9 cellular contexts compared by ENCODE assay signal in the genomic region with DNA sequence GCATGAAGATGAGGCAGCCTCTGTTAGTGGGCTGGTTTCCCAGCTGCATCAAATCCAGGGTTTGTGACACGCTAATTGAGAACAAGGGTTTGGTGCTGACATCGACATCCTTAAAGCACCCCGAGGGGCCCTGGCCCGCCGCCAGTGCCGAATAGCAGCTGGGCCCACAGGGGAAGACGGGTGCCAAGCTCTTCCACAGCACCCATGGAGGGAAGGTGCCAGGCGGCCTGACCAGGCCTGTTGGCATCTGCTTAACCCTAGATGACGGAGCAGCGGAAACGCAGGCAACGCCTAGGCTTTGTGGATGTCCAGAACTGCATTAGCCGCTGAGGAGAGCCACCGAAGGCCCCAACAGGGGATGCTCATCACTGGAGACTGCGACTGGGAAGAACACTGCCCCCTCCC. TPM values are rescaled to one million over a fixed set of nuclear protein-coding genes. Genes with fewer than 3 reads are reported as not detected.
A peak's percentile ranks its signal among the peaks of the same experiment; 100 is the strongest.
DNase-seq lines count a peak whose midpoint lies in the region; ATAC-seq and TF ChIP-seq lines count a peak whose summit lies in the region.
"Had no signal": no experiment of that assay in that cellular context is flagged by ENCODE, and none has a peak within 500 bp of the region (broad histone marks: within the 10 kb centered on the region; RNA-seq: fewer than 3 reads in every experiment).

No MANE protein-coding gene starts in this region.

- H3K4me1 ChIP-seq in A673 (ENCODE audit: insufficient read depth, low read length, poor library complexity, severe bottlenecking) (peaks cover 64% of the 10 kb centered on the region), HEK293 (ENCODE audit: control insufficient read depth, insufficient read depth, low read length) (peaks cover 3% of the 10 kb centered on the region; the same call in 1 of the 2 replicates), lower lobe of right lung (peaks cover 67% of the 10 kb centered on the region), Caco-2 (peaks cover 8% of the 10 kb centered on the region)

- ATAC-seq in lower lobe of right lung (no peak), WTC11 (no peak), GM19328 (IDR thresholded peaks at IDR 0.05; ENCODE audit: unreplicated experiment) (no peak)
- ATAC-seq: sciatic nerve had no signal

- H3K4me3 ChIP-seq in A673 (ENCODE audit: low read depth, low read length, poor library complexity, severe bottlenecking) (no peak overlapping the region), HEK293 (ENCODE audit: low read depth, low read length) (no peak overlapping the region), lower lobe of right lung (no peak overlapping the region), Caco-2 (ENCODE audit: low read depth, low read length) (no peak overlapping the region)

- no peaks in the 10 kb centered on the region for H3K9me3 ChIP-seq in A673 (ENCODE audit: low read depth, low read length, poor library complexity, severe bottlenecking)
- H3K9me3 ChIP-seq in HEK293 (ENCODE audit: control insufficient read depth, insufficient read depth, low read depth, low read length) = no peaks in the 10 kb centered on the region
- no peaks in the 10 kb centered on the region for H3K9me3 ChIP-seq in lower lobe of right lung
- H3K9me3 ChIP-seq in Caco-2 = no peaks in the 10 kb centered on the region

- CTCF ChIA-PET in A673 (lab: Charles Lee) = no interaction called here
- CTCF ChIA-PET in HEK293 (lab: Yijun Ruan, JAX) = interaction anchor here (0.6 to 5.4 kb wide), 3 partner anchors 105 to 1026 kb away, joined by 3 to 34 read pairs (median 9); no protein-coding TSS in a partner anchor
- CTCF ChIA-PET in Caco-2 (lab: Charles Lee) = no interaction called here
- CTCF ChIA-PET in WTC11 (lab: Charles Lee) = interaction anchor here (0.7 to 2.5 kb wide), 2 partner anchors 111 to 112 kb away, joined by 3 to 8 read pairs; no protein-coding TSS in a partner anchor

- TF ChIP-seq CTCF in A673 (conservative IDR thresholded peaks at IDR 0.05; ENCODE audit: low read depth, low read length) (no peak), HEK293 (tag by site-specific recombination; IDR thresholded peaks at IDR 0.05) (no peak), lower lobe of right lung (IDR thresholded peaks at IDR 0.05) (no peak), Caco-2 (IDR thresholded peaks at IDR 0.05; ENCODE audit: insufficient read depth in 1 of 2, low read depth in 1 of 2, low read length in 1 of 2, severe bottlenecking in 1 of 2, unreplicated experiment in 1 of 2) (no peak), WTC11 (IDR thresholded peaks at IDR 0.05) (no peak)

- intact Hi-C loops in A673 (cut with micrococcal nuclease; ENCODE audit: unreplicated experiment) (no loop called here), lower lobe of right lung (cut with DNase I) (loop anchor here (10.0 kb wide), 1 partner anchor 111 kb away; a partner anchor contains a TSS), Caco-2 (cut with micrococcal nuclease; ENCODE audit: unreplicated experiment) (no loop called here)

- POLR2A ChIA-PET in A673 (lab: Charles Lee; ENCODE audit: low non-redundant PET) = no interaction called here
- POLR2A ChIA-PET in HEK293 (lab: Yijun Ruan, JAX) = interaction anchor here (1.6 kb wide), 1 partner anchor 16 kb away, joined by 6 read pairs; a partner anchor contains a TSS
- POLR2A ChIA-PET in Caco-2 (lab: Charles Lee) = interaction anchor here (0.5 kb wide), 1 partner anchor 61 kb away, joined by 3 read pairs; no protein-coding TSS in a partner anchor
- POLR2A ChIA-PET in WTC11 (lab: Charles Lee) = no interaction called here

- H3K4me3 Mint-ChIP-seq in activated naive CD8-positive, alpha-beta T cell treated with anti-CD3 and anti-CD28 coated beads for 36 hours = no peak overlapping the region
- H3K4me3 Mint-ChIP-seq in Caco-2 (ENCODE audit: unreplicated experiment) (no peak overlapping the region), WTC11 (no peak overlapping the region)

- peaks cover 63% of the 10 kb centered on the region for H3K4me1 Mint-ChIP-seq in activated naive CD8-positive, alpha-beta T cell treated with anti-CD3 and anti-CD28 coated beads for 36 hours
- H3K4me1 Mint-ChIP-seq in Caco-2 (ENCODE audit: low read depth, unreplicated experiment) (peaks cover 8% of the 10 kb centered on the region), WTC11 (peaks cover 19% of the 10 kb centered on the region)

- H3K27me3 ChIP-seq in A673 (replicated peaks; ENCODE audit: insufficient read depth, low read depth, low read length, poor library complexity) (no peaks in the 10 kb centered on the region), lower lobe of right lung (ENCODE audit: low read depth) (no peaks in the 10 kb centered on the region), Caco-2 (replicated peaks; ENCODE audit: control insufficient read depth, insufficient read depth, low read length) (no peaks in the 10 kb centered on the region)

- peak overlapping the region; percentile 83 for H3K27ac Mint-ChIP-seq in activated naive CD8-positive, alpha-beta T cell treated with anti-CD3 and anti-CD28 coated beads for 36 hours
- H3K27ac Mint-ChIP-seq in Caco-2 (ENCODE audit: unreplicated experiment) (no peak overlapping the region), WTC11 (no peak overlapping the region)

- peaks cover 64% of the 10 kb centered on the region for H3K36me3 ChIP-seq in A673 (ENCODE audit: insufficient read depth, low read length, poor library complexity, severe bottlenecking)
- peaks cover 4 to 90% of the 10 kb centered on the region in 2 experiments; a peak in 2 of 3 replicates for H3K36me3 ChIP-seq in HEK293 (ENCODE audit: control insufficient read depth in 2 of 2, insufficient read depth in 1 of 2, low read length in 2 of 2)
- H3K36me3 ChIP-seq in lower lobe of right lung = peaks cover 85% of the 10 kb centered on the region
- peaks cover 16% of the 10 kb centered on the region for H3K36me3 ChIP-seq in Caco-2 (ENCODE audit: control insufficient read depth, insufficient read depth, low read length)

- no peaks in the 10 kb centered on the region for H3K9me3 Mint-ChIP-seq in activated naive CD8-positive, alpha-beta T cell treated with anti-CD3 and anti-CD28 coated beads for 36 hours
- H3K9me3 Mint-ChIP-seq in Caco-2 (ENCODE audit: unreplicated experiment) (no peaks in the 10 kb centered on the region), WTC11 (no peaks in the 10 kb centered on the region)

- DNase-seq in A673 (ENCODE audit: low spot score) (peak; percentile 85), lower lobe of right lung (no peak), Caco-2 (no peak), WTC11 (ENCODE audit: low spot score) (no peak), SK-N-DZ (ENCODE audit: low spot score) (no peak)
- no peak for DNase-seq in activated naive CD8-positive, alpha-beta T cell treated with anti-CD3 and anti-CD28 coated beads for 36 hours

- peaks cover 44% of the 10 kb centered on the region for H3K36me3 Mint-ChIP-seq in activated naive CD8-positive, alpha-beta T cell treated with anti-CD3 and anti-CD28 coated beads for 36 hours
- H3K36me3 Mint-ChIP-seq in Caco-2 (ENCODE audit: insufficient read depth, unreplicated experiment) = peaks cover 76% of the 10 kb centered on the region
- peaks cover 58% of the 10 kb centered on the region for H3K36me3 Mint-ChIP-seq in WTC11

- no peaks in the 10 kb centered on the region for H3K27me3 Mint-ChIP-seq in activated naive CD8-positive, alpha-beta T cell treated with anti-CD3 and anti-CD28 coated beads for 36 hours
- H3K27me3 Mint-ChIP-seq in Caco-2 (ENCODE audit: insufficient read depth, unreplicated experiment) = no peaks in the 10 kb centered on the region
- H3K27me3 Mint-ChIP-seq in WTC11 (ENCODE audit: low read depth) = no peaks in the 10 kb centered on the region

- no TSS peak for BruUV-seq in A673 (replicated peaks; lab: Mats Ljungman, UMichigan)
- no TSS peak for BruUV-seq in Caco-2 (replicated peaks; lab: Mats Ljungman, UMichigan)

- H3K27ac ChIP-seq in A673 (ENCODE audit: low read depth, low read length, poor library complexity, severe bottlenecking) (peak overlapping the region; percentile 89), HEK293 (ENCODE audit: extremely low read depth, low read depth, low read length) (no peak overlapping the region), lower lobe of right lung (peak overlapping the region; percentile 57)

TF ChIP-seq in HEK293, 187 proteins besides CTCF, POLR2A, EP300 and RAD21 (continues in another document):
- TF ChIP-seq ZNF658 (tag by site-specific recombination; IDR thresholded peaks at IDR 0.05) = no peak
- no peak for TF ChIP-seq RBAK (tag by site-specific recombination; IDR thresholded peaks at IDR 0.05)
- TF ChIP-seq KLF16 (tag by site-specific recombination; IDR thresholded peaks at IDR 0.05) = no peak

TF ChIP-seq in WTC11, 78 proteins besides CTCF, POLR2A, EP300 and RAD21 (continues in another document):
- TF ChIP-seq ZNF671 (CRISPR knock-in tag; IDR thresholded peaks at IDR 0.05) = no peak
- no peak for TF ChIP-seq GRHL2 (CRISPR knock-in tag; IDR thresholded peaks at IDR 0.05; ENCODE audit: insufficient replicate concordance, severe bottlenecking)
- TF ChIP-seq NR3C1 (CRISPR knock-in tag; conservative IDR thresholded peaks at IDR 0.05; ENCODE audit: low read depth) = no peak
- TF ChIP-seq ZBTB21 (CRISPR knock-in tag; IDR thresholded peaks at IDR 0.05; ENCODE audit: borderline replicate concordance) = no peak
- TF ChIP-seq, protein P1, sequence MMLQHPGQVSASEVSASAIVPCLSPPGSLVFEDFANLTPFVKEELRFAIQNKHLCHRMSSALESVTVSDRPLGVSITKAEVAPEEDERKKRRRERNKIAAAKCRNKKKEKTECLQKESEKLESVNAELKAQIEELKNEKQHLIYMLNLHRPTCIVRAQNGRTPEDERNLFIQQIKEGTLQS (CRISPR knock-in tag; conservative IDR thresholded peaks at IDR 0.05) = no peak
- TF ChIP-seq TEAD1 (CRISPR knock-in tag; IDR thresholded peaks at IDR 0.05) = no peak
- TF ChIP-seq, protein P2, sequence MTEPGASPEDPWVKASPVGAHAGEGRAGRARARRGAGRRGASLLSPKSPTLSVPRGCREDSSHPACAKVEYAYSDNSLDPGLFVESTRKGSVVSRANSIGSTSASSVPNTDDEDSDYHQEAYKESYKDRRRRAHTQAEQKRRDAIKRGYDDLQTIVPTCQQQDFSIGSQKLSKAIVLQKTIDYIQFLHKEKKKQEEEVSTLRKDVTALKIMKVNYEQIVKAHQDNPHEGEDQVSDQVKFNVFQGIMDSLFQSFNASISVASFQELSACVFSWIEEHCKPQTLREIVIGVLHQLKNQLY (CRISPR knock-in tag; IDR thresholded peaks at IDR 0.05) = no peak

RNA-seq across cellular contexts. Expression of a gene that starts 16.0 kb away (rescaled TPM):
- total RNA-seq in A673 (2021) (122 and 124 TPM in 2 replicates), lower lobe of right lung (39.6 TPM), Caco-2 (2022) (115 and 122 TPM in 2 replicates), WTC11 (2021) (65.8 to 105 TPM (median 95.3 TPM) in 3 replicates)
- 100 to 1,000 TPM; 118 to 126 TPM for total RNA-seq in activated naive CD8-positive, alpha-beta T cell treated with anti-CD3 and anti-CD28 coated beads for 36 hours
- polyA plus RNA-seq in SK-N-DZ (2014; cell fraction: cytosol; rRNA removed) = 29.7 and 55.5 TPM in 2 replicates
- 49.0 and 53.5 TPM in 2 replicates for polyA plus RNA-seq in SK-N-DZ (2014; cell fraction: nucleus; rRNA removed)

RNA-seq across cellular contexts. Expression of a gene that starts 51.3 kb away (rescaled TPM):
- total RNA-seq in A673 (2021) (not detected in 2 replicates), lower lobe of right lung (3.5 TPM), Caco-2 (2022) (0.44 and 0.45 TPM in 2 replicates), WTC11 (2021) (0.44 to 1.1 TPM (median 0.89 TPM) in 3 replicates)
- total RNA-seq in activated naive CD8-positive, alpha-beta T cell treated with anti-CD3 and anti-CD28 coated beads for 36 hours = not detected
- polyA plus RNA-seq in SK-N-DZ (2014; cell fraction: cytosol; rRNA removed) = not detected in 2 replicates
- not detected in 2 replicates for polyA plus RNA-seq in SK-N-DZ (2014; cell fraction: nucleus; rRNA removed)

Comparison
In these comparisons a context has a peak if more than half of its experiments do, and no peak if none do; other contexts are left out.
1. CTCF ChIA-PET loops: an anchor here in HEK293 (0.6 to 5.4 kb wide) and WTC11 (0.7 to 2.5 kb wide); none called in A673 and Caco-2.
2. POLR2A ChIA-PET loops: an anchor here in HEK293 (1.6 kb wide) and Caco-2 (0.5 kb wide); none called in A673 and WTC11.